Comparison of ENCODE assay signal across 8 cellular contexts in genomic region chr16:80656731-80657150, GRCh38.
DNase-seq lines count a peak whose midpoint lies in the region; ATAC-seq and TF ChIP-seq lines count a peak whose summit lies in the region.

No MANE protein-coding gene starts in this region.

- H3K27ac Mint-ChIP-seq in immature natural killer cell: peak overlapping the region in 4 of 6 donors; percentile 4 to 96 (median 85)

- ATAC-seq in GM18505 (IDR thresholded peaks at IDR 0.05; ENCODE audit: unreplicated experiment): peak; percentile 92

- no peak for TF ChIP-seq POLR2A in GM18505 (IDR thresholded peaks at IDR 0.05; ENCODE audit: borderline replicate concordance, extremely low read depth, insufficient read depth, insufficient read length)

- H3K27me3 Mint-ChIP-seq in immature natural killer cell (ENCODE audit: low read depth in 3 of 3): peaks cover 0 to 4% (median 2%) of the 10 kb centered on the region in 3 donors

- H3K4me1 Mint-ChIP-seq in immature natural killer cell: peaks cover 0 to 10% of the 10 kb centered on the region in 2 donors

- peaks cover 0 to 4% (median 0%) of the 10 kb centered on the region in 3 donors for H3K36me3 Mint-ChIP-seq in immature natural killer cell

- H3K27me3 ChIP-seq in H7 (ENCODE audit: control insufficient read depth, insufficient read depth, low read length): no peaks in the 10 kb centered on the region

- H3K36me3 ChIP-seq in H7 (replicated peaks; ENCODE audit: control insufficient read depth, insufficient read depth, low read length): no peaks in the 10 kb centered on the region

- H3K9me3 Mint-ChIP-seq in immature natural killer cell: peaks cover 0 to 6% (median 3%) of the 10 kb centered on the region in 6 donors

- DNase-seq in H7: peak; percentile 19
- DNase-seq in T follicular helper cell (ENCODE audit: low read depth): peak; percentile 15
- DNase-seq in immature natural killer cell: peak in 1 of 3 donors; percentile 12
- no peak for DNase-seq in SW 1271 (lab: John Stamatoyannopoulos, UW)
- DNase-seq in SW480 (ENCODE audit: low spot score): no peak
- DNase-seq in NCI-H524 (lab: John Stamatoyannopoulos, UW): no peak
- no peak for DNase-seq in hypothalamus (lab: John Stamatoyannopoulos, UW)

- peak overlapping the region in 4 of 5 donors; percentile 54 to 92 (median 66) for H3K4me3 Mint-ChIP-seq in immature natural killer cell

- no peak overlapping the region for H3K4me3 ChIP-seq in H7 (ENCODE audit: insufficient read depth, low read depth, low read length)

Comparison
In these comparisons a context has a peak if more than half of its experiments do, and no peak if none do; other contexts are left out.
1. DNase-seq: peak in H7 (single experiment) and T follicular helper cell (single experiment); none in SW 1271 (0 of 2), SW480 (single experiment), NCI-H524 (0 of 2) and hypothalamus (0 of 51).